In the genomic region with DNA sequence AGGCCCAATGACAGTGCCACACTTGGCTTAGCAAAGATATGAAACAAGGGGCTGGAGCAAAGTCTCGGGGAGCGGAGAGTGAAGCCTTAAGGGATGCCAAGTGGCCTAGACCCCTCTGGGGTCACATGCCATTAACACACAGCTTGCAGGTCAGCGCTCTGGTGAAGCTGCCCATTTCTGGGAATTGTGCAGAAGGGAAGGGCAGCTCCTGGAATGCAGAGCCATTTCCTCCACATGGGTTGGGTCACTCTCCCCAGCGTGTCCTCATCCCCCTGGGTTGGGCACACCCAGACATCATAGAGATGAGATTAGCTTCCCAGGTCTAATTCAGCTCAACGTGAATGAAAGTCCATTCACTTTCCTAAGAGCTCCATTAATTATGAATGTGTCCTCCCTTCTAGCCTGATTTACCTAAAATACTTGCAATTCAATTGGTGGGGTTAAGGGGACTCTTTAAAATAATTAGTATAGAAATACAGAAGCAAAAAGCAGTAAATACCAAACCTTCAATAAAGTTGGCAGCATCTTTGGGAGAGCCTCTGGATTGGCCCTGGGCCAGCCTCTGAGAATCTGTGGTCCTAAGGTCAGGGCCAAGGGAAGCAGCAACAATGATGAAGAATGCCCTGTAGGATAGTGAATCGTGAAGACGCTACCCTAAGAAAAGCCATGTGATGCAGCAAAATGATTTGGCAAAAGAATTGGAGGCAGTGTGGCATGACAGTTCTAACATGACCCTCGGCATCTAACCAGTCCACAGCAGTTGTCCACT, we compare ENCODE assay signal across 17 cellular contexts. TPM values are rescaled to one million over a fixed set of nuclear protein-coding genes. Genes with fewer than 3 reads are reported as not detected.
DNase-seq lines count a peak whose midpoint lies in the region; ATAC-seq and TF ChIP-seq lines count a peak whose summit lies in the region.
"Had no signal": no experiment of that assay in that cellular context is flagged by ENCODE, and none has a peak within 500 bp of the region (broad histone marks: within the 10 kb centered on the region; RNA-seq: fewer than 3 reads in every experiment).

No MANE protein-coding gene starts in this region.

- H3K9me3 Mint-ChIP-seq in neural progenitor cell (peaks cover 3% of the 10 kb centered on the region), osteocyte (ENCODE audit: unreplicated experiment) (no peaks in the 10 kb centered on the region)

- peak; percentile 7 to 79 for ATAC-seq in right cardiac atrium
- no peak for ATAC-seq in GM18511 (IDR thresholded peaks at IDR 0.05; ENCODE audit: unreplicated experiment)

- H3K27me3 ChIP-seq in adrenal gland = no peaks in the 10 kb centered on the region
- H3K27me3 ChIP-seq in right cardiac atrium (ENCODE audit: control insufficient read depth, insufficient read depth) = no peaks in the 10 kb centered on the region
- no peaks in the 10 kb centered on the region for H3K27me3 ChIP-seq in sigmoid colon
- H3K27me3 ChIP-seq in neural progenitor cell = no peaks in the 10 kb centered on the region

- no peak overlapping the region for H2AFZ ChIP-seq in neural progenitor cell (replicated peaks)

- H3K27ac ChIP-seq in adrenal gland (peak overlapping the region in 3 of 5 donors; percentile 30 to 79 (median 52)), cingulate gyrus (ENCODE audit: low read depth, low read length) (peak overlapping the region; percentile 83), right cardiac atrium (ENCODE audit: low read length) (peak overlapping the region; percentile 73), sigmoid colon (no peak overlapping the region), neural progenitor cell (no peak overlapping the region)

- H3K4me1 ChIP-seq in adrenal gland (replicated peaks in 1 of 2) (peaks cover 25 to 56% of the 10 kb centered on the region in 2 donors), right cardiac atrium (ENCODE audit: control insufficient read depth, insufficient read depth, low read length) (peaks cover 34% of the 10 kb centered on the region), sigmoid colon (peaks cover 0 to 40% (median 6%) of the 10 kb centered on the region in 4 donors), neural progenitor cell (no peaks in the 10 kb centered on the region)

- TF ChIP-seq CTCF in adrenal gland (IDR thresholded peaks at IDR 0.05) (no peak), sigmoid colon (IDR thresholded peaks at IDR 0.05) (no peak), neural progenitor cell (IDR thresholded peaks at IDR 0.05) (no peak), osteocyte (IDR thresholded peaks at IDR 0.05) (no peak)

- TF ChIP-seq EP300 in sigmoid colon (IDR thresholded peaks at IDR 0.05) = no peak

- DNase-seq in adrenal gland = peak in 4 of 7 donors; percentile 35 to 71 (median 53)
- peak in 1 of 3 donors; percentile 68 for DNase-seq in right cardiac atrium
- DNase-seq in sigmoid colon = peak; percentile 56
- no peak for DNase-seq in neural progenitor cell (ENCODE audit: low spot score)
- no peak for DNase-seq in activated effector memory CD4-positive, alpha-beta T cell treated with Interleukin-2 at 50 U/mL for 16 hours
- no peak for DNase-seq in osteocyte (ENCODE audit: extremely low spot score, unreplicated experiment)
- DNase-seq: C1 segment of cervical spinal cord, DMS79, KBM-7, NCI-H1105 treated with DMSO at 0.1 percent for 48 hours, NCI-H1694, NCI-H510A treated with DMSO at 0.1 percent for 48 hours, NCI-H774, SIG-M5 had no signal

- H3K4me3 Mint-ChIP-seq in neural progenitor cell (no peak overlapping the region), osteocyte (ENCODE audit: unreplicated experiment) (no peak overlapping the region)

- no peaks in the 10 kb centered on the region for H3K9me3 ChIP-seq in adrenal gland (replicated peaks in 1 of 3)
- no peaks in the 10 kb centered on the region for H3K9me3 ChIP-seq in right cardiac atrium (ENCODE audit: control insufficient read depth, low read length)
- H3K9me3 ChIP-seq in sigmoid colon = no peaks in the 10 kb centered on the region
- no peaks in the 10 kb centered on the region for H3K9me3 ChIP-seq in neural progenitor cell (ENCODE audit: low read depth)

- H3K27me3 Mint-ChIP-seq in neural progenitor cell (ENCODE audit: insufficient read depth, low read depth) (peaks cover 3% of the 10 kb centered on the region), osteocyte (ENCODE audit: unreplicated experiment) (no peaks in the 10 kb centered on the region)

- no peaks in the 10 kb centered on the region for H4K20me1 ChIP-seq in neural progenitor cell (ENCODE audit: low read depth)

- intact Hi-C loops in adrenal gland (cut with DNase I) = no loop called here
- intact Hi-C loops in right cardiac atrium (cut with DNase I) = no loop called here
- intact Hi-C loops in sigmoid colon (cut with DNase I) = no loop called here

- H3K27ac Mint-ChIP-seq in neural progenitor cell (no peak overlapping the region), osteocyte (ENCODE audit: unreplicated experiment) (no peak overlapping the region)

- no peak overlapping the region for H3K4me2 ChIP-seq in neural progenitor cell

- H3K36me3 Mint-ChIP-seq in neural progenitor cell (no peaks in the 10 kb centered on the region), osteocyte (ENCODE audit: unreplicated experiment) (no peaks in the 10 kb centered on the region)

- H3K9ac ChIP-seq in neural progenitor cell = no peak overlapping the region

- 45 to 53% (median 47%) methylated on average over 7 to 8 of the region's 8 CpGs for WGBS in adrenal gland, 4 donors
- 44% methylated on average over 8 of the region's 8 CpGs for WGBS in right cardiac atrium
- WGBS in sigmoid colon, 2 donors = 63 to 81% methylated on average over 8 of the region's 8 CpGs

- H3K79me2 ChIP-seq in neural progenitor cell (ENCODE audit: low read depth) = no peaks in the 10 kb centered on the region

- H3K36me3 ChIP-seq in adrenal gland (replicated peaks in 1 of 2) = no peaks in the 10 kb centered on the region
- no peaks in the 10 kb centered on the region for H3K36me3 ChIP-seq in sigmoid colon
- H3K36me3 ChIP-seq in neural progenitor cell = no peaks in the 10 kb centered on the region

- H3K4me1 Mint-ChIP-seq in neural progenitor cell (peaks cover 17% of the 10 kb centered on the region), osteocyte (ENCODE audit: unreplicated experiment) (peaks cover 28% of the 10 kb centered on the region)

- H3F3A ChIP-seq in neural progenitor cell (ENCODE audit: low read depth) = no peaks in the 10 kb centered on the region

- H3K4me3 ChIP-seq in adrenal gland = no peak overlapping the region
- no peak overlapping the region for H3K4me3 ChIP-seq in right cardiac atrium (ENCODE audit: low read length)
- H3K4me3 ChIP-seq in sigmoid colon = no peak overlapping the region
- no peak overlapping the region for H3K4me3 ChIP-seq in neural progenitor cell

- TF ChIP-seq POLR2A in adrenal gland (IDR thresholded peaks at IDR 0.05) (no peak), sigmoid colon (IDR thresholded peaks at IDR 0.05) (no peak)

RNA-seq across cellular contexts. Expression of a gene that starts 17.8 kb away (rescaled TPM):
- total RNA-seq in adrenal gland (100 to 1,000 TPM in 5 of 8 donors, 10 to 100 TPM in 3; 52.5 to 337 (median 109) TPM), right cardiac atrium (100 to 1,000 TPM; 244 to 374 (median 303) TPM), sigmoid colon (10 to 100 TPM; 24.4 to 36.8 (median 30.0) TPM), neural progenitor cell (ENCODE audit: low replicate concordance) (11.2 and 17.2 TPM in 2 replicates), osteocyte (25.5 and 29.7 TPM in 2 replicates)
- polyA plus RNA-seq in adrenal gland (100 to 1,000 TPM in 1 of 3 donors, 10 to 100 TPM in 2; 47.9 to 273 (median 60.0) TPM), right cardiac atrium (184 TPM), sigmoid colon (10 to 100 TPM in 1 of 3 donors, 1 to 10 TPM in 2; 3.5 to 14.8 (median 7.2) TPM)
- total RNA-seq: OCI-LY7 had no signal

RNA-seq across cellular contexts. Expression of a gene that starts 36.5 kb away (rescaled TPM):
- total RNA-seq in adrenal gland = 1 to 10 TPM in 2 of 8 donors, under 1 TPM in 1, not detected in 5; 0.46 to 1.9 (median 1.1) TPM
- polyA plus RNA-seq in adrenal gland = 1 to 10 TPM in 1 of 3 donors, under 1 TPM in 2; 0.46 to 2.6 (median 0.77) TPM
- total RNA-seq in right cardiac atrium = under 1 TPM in 2 of 4 donors, not detected in 2; 0.17 to 0.35 TPM
- 0.09 TPM for polyA plus RNA-seq in right cardiac atrium
- not detected for total RNA-seq in sigmoid colon
- polyA plus RNA-seq in sigmoid colon = under 1 TPM in 1 of 3 donors, not detected in 2; 0.23 TPM
- 1.1 and 2.2 TPM in 2 replicates for total RNA-seq in neural progenitor cell (ENCODE audit: low replicate concordance)
- total RNA-seq in osteocyte = not detected in 2 replicates
- total RNA-seq: OCI-LY7 had no signal

Comparison
In these comparisons a context has a peak if more than half of its experiments do, and no peak if none do; other contexts are left out.
1. DNase-seq: peak in adrenal gland (4 of 7) and sigmoid colon (single experiment); none in neural progenitor cell (single experiment), activated effector memory CD4-positive, alpha-beta T cell treated with Interleukin-2 at 50 U/mL for 16 hours (single experiment) and osteocyte (single experiment).
2. H3K27ac ChIP-seq: peak in adrenal gland (3 of 5), cingulate gyrus (single experiment) and right cardiac atrium (single experiment); none in sigmoid colon (0 of 4) and neural progenitor cell (single experiment).